In the genomic region with DNA sequence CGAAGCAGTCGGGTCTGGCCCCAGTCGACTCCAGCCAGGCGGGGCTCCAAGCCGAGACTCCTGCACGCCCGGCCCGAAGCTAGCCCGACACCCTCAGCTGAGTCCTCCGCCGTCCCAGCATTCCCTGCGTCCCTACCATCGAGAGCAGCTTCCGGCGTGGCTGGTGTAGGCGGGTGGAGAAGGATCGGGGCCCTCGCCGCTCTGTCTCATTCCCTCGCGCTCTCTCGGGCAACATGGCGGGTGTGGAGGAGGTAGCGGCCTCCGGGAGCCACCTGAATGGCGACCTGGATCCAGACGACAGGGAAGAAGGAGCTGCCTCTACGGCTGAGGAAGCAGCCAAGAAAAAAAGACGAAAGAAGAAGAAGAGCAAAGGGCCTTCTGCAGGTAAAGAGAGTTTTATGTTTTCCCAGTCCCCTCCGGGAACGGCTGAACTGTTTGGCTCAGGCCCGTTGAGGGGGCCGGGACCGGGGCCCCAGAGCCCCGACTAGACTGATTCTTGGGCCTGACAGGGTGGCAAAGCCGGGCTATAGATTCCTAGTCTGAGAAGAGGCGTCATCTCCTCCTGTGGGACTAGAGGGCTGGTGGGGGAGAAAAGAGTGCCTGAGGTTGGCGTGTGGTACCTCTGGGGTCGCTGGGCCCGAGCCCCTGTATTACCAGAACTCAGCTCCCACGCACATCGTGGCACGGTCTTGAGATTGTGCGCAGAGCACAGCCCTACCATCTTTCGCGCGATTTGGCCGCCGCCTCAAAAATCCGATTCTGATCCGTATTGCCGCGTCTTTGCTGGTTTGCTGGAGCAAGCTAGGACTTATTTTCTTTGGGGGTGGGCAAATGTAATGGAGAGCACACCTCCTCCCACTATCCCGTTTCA, we compare ENCODE assay signal across 8 cellular contexts. TPM values are rescaled to one million over a fixed set of nuclear protein-coding genes. Genes with fewer than 3 reads are reported as not detected.
DNase-seq lines count a peak whose midpoint lies in the region; ATAC-seq and TF ChIP-seq lines count a peak whose summit lies in the region.

A gene (plus strand): TSS at position 206 of the 871 bp plus-strand sequence. CDS start 28 bp downstream, at position 234.

- H3K9me3 Mint-ChIP-seq in activated T-cell treated with anti-CD3 and anti-CD28 coated beads, Interleukin-2, amount 50 U/mL, for 4 hours, result no peaks in the 10 kb centered on the region

- CTCF ChIA-PET in Panc1 (lab: Charles Lee), result interaction anchor here (1.5 kb wide), 1 partner anchor 60 kb away, joined by 8 read pairs; no protein-coding TSS in a partner anchor

- peak within 1 kb of the TSS; percentile 99 for H3K9ac ChIP-seq in muscle layer of colon (ENCODE audit: low read length)

- no peaks in the 10 kb centered on the region for H3K27me3 Mint-ChIP-seq in activated T-cell treated with anti-CD3 and anti-CD28 coated beads, Interleukin-2, amount 50 U/mL, for 4 hours (ENCODE audit: low read depth)

- H3K4me1 ChIP-seq in Panc1 (ENCODE audit: control insufficient read depth, insufficient read depth, low read length) (peaks cover 9% of the 10 kb centered on the region; the same call in 1 of the 2 replicates), esophagus (ENCODE audit: control insufficient read depth in 2 of 2, insufficient read depth in 2 of 2, low read length in 1 of 2) (no peaks in the 10 kb centered on the region), muscle layer of colon (ENCODE audit: insufficient read depth, low read length) (peaks cover 27% of the 10 kb centered on the region)

- peaks cover 21% of the 10 kb centered on the region for H3K36me3 ChIP-seq in Panc1 (ENCODE audit: control insufficient read depth, insufficient read depth, low read length)
- H3K36me3 ChIP-seq in esophagus (ENCODE audit: control insufficient read depth in 2 of 2, insufficient read depth in 2 of 2, low read length in 1 of 2), result peaks cover 0 to 5% of the 10 kb centered on the region in 2 donors
- H3K36me3 ChIP-seq in muscle layer of colon (ENCODE audit: insufficient read depth, low read length), result peaks cover 22% of the 10 kb centered on the region

- H3K36me3 Mint-ChIP-seq in activated T-cell treated with anti-CD3 and anti-CD28 coated beads, Interleukin-2, amount 50 U/mL, for 4 hours (ENCODE audit: insufficient read depth), result peaks cover 31% of the 10 kb centered on the region

- peak within 1 kb of the TSS; percentile 67 to 94 for H3K4me3 ChIP-seq in Panc1 (ENCODE audit: low read depth in 2 of 2, low read length in 2 of 2)
- H3K4me3 ChIP-seq in esophagus (ENCODE audit: low read depth in 1 of 2, low read length in 2 of 2), result peak within 1 kb of the TSS; percentile 85 to 91
- peak within 1 kb of the TSS; percentile 79 to 100 for H3K4me3 ChIP-seq in muscle layer of colon (ENCODE audit: low read depth in 1 of 2, low read length in 2 of 2)

- DNase-seq in DMS53 (lab: John Stamatoyannopoulos, UW) (peak; percentile 99), KG1 (lab: John Stamatoyannopoulos, UW) (peak; percentile 92), Panc1 (ENCODE audit: low read depth, low spot score) (peak; percentile 80)
- DNase-seq in activated T-cell treated with anti-CD3 and anti-CD28 coated beads, Interleukin-2, amount 50 U/mL, for 4 hours, result peak; percentile 88
- peak; percentile 87 for DNase-seq in stimulated activated CD8-positive, alpha-beta memory T cell treated with anti-CD3 and anti-CD28 coated beads, Interleukin-7, amount 100 ng/mL, for 24 hours (ENCODE audit: low read depth)

- H3K27ac ChIP-seq in Panc1 (ENCODE audit: low read length) (peak within 1 kb of the TSS; percentile 98), esophagus (ENCODE audit: low read depth in 2 of 2, low read length in 1 of 2) (peak within 1 kb of the TSS; percentile 95 to 98), muscle layer of colon (ENCODE audit: low read depth, low read length) (peak within 1 kb of the TSS; percentile 86)

- no peak for TF ChIP-seq CTCF in Panc1 (IDR thresholded peaks at IDR 0.05)

- peak within 1 kb of the TSS; percentile 100 for H3K4me3 Mint-ChIP-seq in activated T-cell treated with anti-CD3 and anti-CD28 coated beads, Interleukin-2, amount 50 U/mL, for 4 hours

- H3K9me3 ChIP-seq in Panc1 (ENCODE audit: control insufficient read depth, insufficient read depth, low read depth, low read length) (no peaks in the 10 kb centered on the region), esophagus (ENCODE audit: control insufficient read depth in 2 of 2, insufficient read depth in 1 of 2, low read depth in 1 of 2, low read length in 1 of 2) (no peaks in the 10 kb centered on the region), muscle layer of colon (ENCODE audit: low read length) (no peaks in the 10 kb centered on the region)

- peaks cover 47% of the 10 kb centered on the region for H3K4me1 Mint-ChIP-seq in activated T-cell treated with anti-CD3 and anti-CD28 coated beads, Interleukin-2, amount 50 U/mL, for 4 hours (ENCODE audit: low read depth)

- BruUV-seq in Panc1 (replicated peaks; lab: Mats Ljungman, UMichigan), result no TSS peak

- ATAC-seq in GM21723 (IDR thresholded peaks at IDR 0.05; ENCODE audit: unreplicated experiment) (peak; percentile 95), Panc1 (peak; percentile 100)
- peak; percentile 97 to 98 for ATAC-seq in activated T-cell treated with anti-CD3 and anti-CD28 coated beads, Interleukin-2, amount 50 U/mL, for 4 hours

- in situ Hi-C loops in Panc1 (cut with HindIII; ENCODE audit: low pct_unique_long_range_greater_than_20kb, low sequenced_read_pairs), result no loop called here

- 0% methylated on average over 54 of the region's 54 CpGs for WGBS in esophagus, 2 donors

- H3K27me3 ChIP-seq in Panc1 (ENCODE audit: control insufficient read depth, insufficient read depth, low read length) (no peaks in the 10 kb centered on the region), esophagus (ENCODE audit: control insufficient read depth in 1 of 2, insufficient read depth in 2 of 2, low read length in 2 of 2) (no peaks in the 10 kb centered on the region), muscle layer of colon (ENCODE audit: control insufficient read depth in 1 of 2, insufficient read depth in 2 of 2, low read length in 2 of 2) (no peaks in the 10 kb centered on the region)

- POLR2A ChIA-PET in Panc1 (lab: Charles Lee), result no interaction called here

- intact Hi-C loops in Panc1 (cut with micrococcal nuclease; ENCODE audit: unreplicated experiment), result no loop called here

RNA-seq across cellular contexts. Expression of the gene that starts here (rescaled TPM):
- 86.1 TPM for total RNA-seq in Panc1 (2021; ENCODE audit: unreplicated experiment)
- 80.2 TPM for polyA plus RNA-seq in Panc1 (2012; ENCODE audit: insufficient read length)
- total RNA-seq in activated T-cell treated with anti-CD3 and anti-CD28 coated beads, Interleukin-2, amount 50 U/mL, for 4 hours, result 100 to 1,000 TPM; 131 to 150 (median 147) TPM
- 10 to 100 TPM; 23.7 to 51.8 TPM for polyA plus RNA-seq in esophagus

Comparison
In these comparisons a context has a peak if more than half of its experiments do, and no peak if none do; other contexts are left out.
1. Peak in every context shown above with its lines: DNase-seq, ATAC-seq, H3K4me3 ChIP-seq and H3K27ac ChIP-seq.